ENCODE assay signal across 9 cellular contexts in the genomic region with DNA sequence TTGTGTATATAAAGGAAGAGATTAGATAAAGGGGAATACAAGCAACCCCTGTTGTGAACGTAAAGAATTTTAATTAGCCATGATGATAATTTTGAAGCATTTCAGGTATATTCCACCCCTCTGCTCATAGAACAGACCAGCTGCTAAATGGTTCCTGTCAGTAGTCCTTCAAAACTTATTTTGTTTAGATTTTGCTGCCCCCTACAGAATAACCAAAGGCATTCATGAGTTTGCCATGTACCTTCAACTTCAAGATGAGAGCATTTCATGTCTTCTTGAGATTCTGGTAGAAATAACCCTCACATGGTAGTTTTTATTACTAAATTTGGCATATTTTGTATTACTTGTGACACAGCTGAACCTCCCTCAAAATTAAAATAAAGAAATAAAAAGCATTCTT.
DNase-seq lines count a peak whose midpoint lies in the region; ATAC-seq and TF ChIP-seq lines count a peak whose summit lies in the region.
"Had no signal": no experiment of that assay in that cellular context is flagged by ENCODE, and none has a peak within 500 bp of the region (broad histone marks: within the 10 kb centered on the region; RNA-seq: fewer than 3 reads in every experiment).

No MANE protein-coding gene starts in this region.

- H3K4me3 Mint-ChIP-seq in nephron progenitor cell (no peak overlapping the region), natural killer cell (no peak overlapping the region)
- H3K4me3 Mint-ChIP-seq in naive thymus-derived CD8-positive, alpha-beta T cell, result no peak overlapping the region
- H3K4me3 Mint-ChIP-seq: activated CD8-positive, alpha-beta T cell treated with anti-CD3 and anti-CD28 coated beads for 36 hours had no signal

- POLR2A ChIA-PET in naive thymus-derived CD8-positive, alpha-beta T cell (lab: Charles Lee), result no interaction called here

- H3K27ac Mint-ChIP-seq in nephron progenitor cell, result no peak overlapping the region
- no peak overlapping the region for H3K27ac Mint-ChIP-seq in natural killer cell
- H3K27ac Mint-ChIP-seq in naive thymus-derived CD8-positive, alpha-beta T cell, result no peak overlapping the region
- H3K27ac Mint-ChIP-seq: activated CD8-positive, alpha-beta T cell treated with anti-CD3 and anti-CD28 coated beads for 36 hours had no signal

- peak; percentile 67 for ATAC-seq in GM18868 (IDR thresholded peaks at IDR 0.05; ENCODE audit: unreplicated experiment)
- no peak for ATAC-seq in natural killer cell
- no peak for ATAC-seq in GM18858 (IDR thresholded peaks at IDR 0.05; ENCODE audit: unreplicated experiment)
- ATAC-seq in naive thymus-derived CD8-positive, alpha-beta T cell, result no peak
- ATAC-seq: activated CD8-positive, alpha-beta T cell treated with anti-CD3 and anti-CD28 coated beads for 36 hours had no signal

- H3K36me3 ChIP-seq in tibial artery, result no peaks in the 10 kb centered on the region

- H3K27me3 Mint-ChIP-seq in nephron progenitor cell (ENCODE audit: low read depth, poor library complexity), result no peaks in the 10 kb centered on the region
- no peaks in the 10 kb centered on the region for H3K27me3 Mint-ChIP-seq in natural killer cell (ENCODE audit: low read depth in 2 of 2)
- no peaks in the 10 kb centered on the region for H3K27me3 Mint-ChIP-seq in naive thymus-derived CD8-positive, alpha-beta T cell
- H3K27me3 Mint-ChIP-seq: activated CD8-positive, alpha-beta T cell treated with anti-CD3 and anti-CD28 coated beads for 36 hours had no signal

- H3K27me3 ChIP-seq in tibial artery, result no peaks in the 10 kb centered on the region

- H3K4me1 Mint-ChIP-seq in nephron progenitor cell (no peaks in the 10 kb centered on the region), natural killer cell (no peaks in the 10 kb centered on the region)
- H3K4me1 Mint-ChIP-seq in naive thymus-derived CD8-positive, alpha-beta T cell, result no peaks in the 10 kb centered on the region

- TF ChIP-seq CTCF in VCaP (conservative IDR thresholded peaks at IDR 0.05) (peak; percentile 70), nephron progenitor cell (IDR thresholded peaks at IDR 0.05) (peak; percentile 49), natural killer cell (IDR thresholded peaks at IDR 0.05) (no peak), tibial artery (IDR thresholded peaks at IDR 0.05) (no peak)

- DNase-seq in NCI-H1694 treated with DMSO at 0.1 percent for 48 hours (lab: John Stamatoyannopoulos, UW) (peak; percentile 23), nephron progenitor cell (no peak), natural killer cell (no peak), tibial artery (no peak)
- DNase-seq in naive thymus-derived CD8-positive, alpha-beta T cell, result no peak
- DNase-seq: activated CD8-positive, alpha-beta T cell treated with anti-CD3 and anti-CD28 coated beads for 36 hours had no signal

- H3K36me3 Mint-ChIP-seq in nephron progenitor cell (ENCODE audit: low read depth) (no peaks in the 10 kb centered on the region), natural killer cell (no peaks in the 10 kb centered on the region)
- no peaks in the 10 kb centered on the region for H3K36me3 Mint-ChIP-seq in naive thymus-derived CD8-positive, alpha-beta T cell

- H3K9me3 Mint-ChIP-seq in nephron progenitor cell (no peaks in the 10 kb centered on the region), natural killer cell (peaks cover 3 to 4% of the 10 kb centered on the region in 2 donors)
- H3K9me3 Mint-ChIP-seq in naive thymus-derived CD8-positive, alpha-beta T cell, result no peaks in the 10 kb centered on the region
- H3K9me3 Mint-ChIP-seq: activated CD8-positive, alpha-beta T cell treated with anti-CD3 and anti-CD28 coated beads for 36 hours had no signal

- peaks cover 0 to 6% (median 0%) of the 10 kb centered on the region in 4 donors for H3K4me1 ChIP-seq in tibial artery

- no peaks in the 10 kb centered on the region for H3K9me3 ChIP-seq in tibial artery

- intact Hi-C loops in natural killer cell (cut with micrococcal nuclease) (loop anchor here (5.0 kb wide), 1 partner anchor 59 kb away; no protein-coding TSS in a partner anchor), tibial artery (cut with DNase I; ENCODE audit: low total_unique reads) (no loop called here)

- H3K4me3 ChIP-seq in tibial artery, result no peak overlapping the region

- H3K27ac ChIP-seq in VCaP, result no peak overlapping the region
- no peak overlapping the region for H3K27ac ChIP-seq in tibial artery

Comparison
In these comparisons a context has a peak if more than half of its experiments do, and no peak if none do; other contexts are left out.
1. CTCF ChIP-seq: peak in VCaP (single experiment) and nephron progenitor cell (single experiment); none in natural killer cell (single experiment) and tibial artery (0 of 2).